Comparison of ENCODE assay signal across 1 cellular context in genomic region chr20:37192137-37192854, GRCh38.
A peak's percentile ranks its signal among the peaks of the same experiment; 100 is the strongest.
TF ChIP-seq lines count a peak whose summit lies in the region.

No MANE protein-coding gene starts in this region.

TF ChIP-seq in K562, 482 proteins besides CTCF, POLR2A, EP300 and RAD21 (continued from another document):
- TF ChIP-seq ZNF212 (CRISPR knock-in tag; IDR thresholded peaks at IDR 0.05) = no peak
- 0 out of 2 replicates have a peak, but pooled peaks have one; percentile 3 for TF ChIP-seq RB1 (IDR thresholded peaks at IDR 0.05; ENCODE audit: low read depth)
- no peak for TF ChIP-seq HMG20A (CRISPR knock-in tag; conservative IDR thresholded peaks at IDR 0.05)
- no peak for TF ChIP-seq MEF2D (tag; conservative IDR thresholded peaks at IDR 0.05; ENCODE audit: low read depth)
- TF ChIP-seq TCF3 (CRISPR knock-in tag; IDR thresholded peaks at IDR 0.05) = peak; percentile 42; the same call in 1 of the 2 replicates
- TF ChIP-seq XRCC5 (IDR thresholded peaks at IDR 0.05; ENCODE audit: low read depth, low read length) = peak; percentile 65; the same call in 1 of the 2 replicates
- TF ChIP-seq TEAD4 (IDR thresholded peaks at IDR 0.05; ENCODE audit: low read length) = peak; percentile 38; the same call in 1 of the 2 replicates
- no peak for TF ChIP-seq TEAD4 (CRISPR knock-in tag; IDR thresholded peaks at IDR 0.05; ENCODE audit: borderline replicate concordance)
- peak; percentile 21 for TF ChIP-seq MEIS2 (IDR thresholded peaks at IDR 0.05; ENCODE audit: partially characterized antibody)
- TF ChIP-seq SOX6 (IDR thresholded peaks at IDR 0.05) = 0 out of 2 replicates have a peak, but pooled peaks have one; percentile 20
- 0 out of 2 replicates have a peak, but pooled peaks have one; percentile 16 for TF ChIP-seq NCOR1 (IDR thresholded peaks at IDR 0.05)
- peak; percentile 62 for TF ChIP-seq SMC3 (conservative IDR thresholded peaks at IDR 0.05; ENCODE audit: insufficient read depth, low read depth, low read length)
- no peak for TF ChIP-seq MCM2 (IDR thresholded peaks at IDR 0.05; ENCODE audit: low read depth)
- peak; percentile 65 for TF ChIP-seq NFIC (IDR thresholded peaks at IDR 0.05)
- peak; percentile 30; the same call in 1 of the 2 replicates for TF ChIP-seq GATA2 (CRISPR knock-in tag; IDR thresholded peaks at IDR 0.05)
- TF ChIP-seq MTA3 (IDR thresholded peaks at IDR 0.05; ENCODE audit: borderline replicate concordance) = peak; percentile 22; the same call in 1 of the 2 replicates
- TF ChIP-seq BCOR (IDR thresholded peaks at IDR 0.05) = no peak
- peak; percentile 22; the same call in 1 of the 2 replicates for TF ChIP-seq MAFK (IDR thresholded peaks at IDR 0.05; ENCODE audit: low read length)
- peak in 2 of 3 experiments; percentile 24 to 27 for TF ChIP-seq YY1 (IDR thresholded peaks at IDR 0.05; ENCODE audit: borderline replicate concordance in 1 of 3, control insufficient read depth in 1 of 3, extremely low read depth in 1 of 3, insufficient read depth in 3 of 3, insufficient read length in 1 of 3, insufficient replicate concordance in 2 of 3, low read depth in 1 of 3, low read length in 2 of 3)
- TF ChIP-seq CBFA2T3 (IDR thresholded peaks at IDR 0.05) = peak; percentile 38; the same call in 1 of the 2 replicates
- TF ChIP-seq XRCC3 (IDR thresholded peaks at IDR 0.05) = no peak
- TF ChIP-seq JUND (IDR thresholded peaks at IDR 0.05; ENCODE audit: borderline replicate concordance, low read depth, low read length) = no peak
- TF ChIP-seq JUND (tag; IDR thresholded peaks at IDR 0.05; ENCODE audit: borderline replicate concordance, low read depth, low read length) = peak; percentile 20; the same call in 1 of the 3 replicates
- TF ChIP-seq MIER1 (IDR thresholded peaks at IDR 0.05; ENCODE audit: low read depth) = no peak
- peak; percentile 27; the same call in 1 of the 2 replicates for TF ChIP-seq ZNF384 (IDR thresholded peaks at IDR 0.05; ENCODE audit: low read depth, low read length)
- TF ChIP-seq KLF16 (IDR thresholded peaks at IDR 0.05) = peak; percentile 38; the same call in 1 of the 2 replicates
